In genomic region chr14:71358209-71358931, GRCh38 we compare ENCODE assay signal across 13 cellular contexts. TPM values are rescaled to one million over a fixed set of nuclear protein-coding genes. Genes with fewer than 3 reads are reported as not detected.
DNase-seq lines count a peak whose midpoint lies in the region; ATAC-seq and TF ChIP-seq lines count a peak whose summit lies in the region.
"Had no signal": no experiment of that assay in that cellular context is flagged by ENCODE, and none has a peak within 500 bp of the region (broad histone marks: within the 10 kb centered on the region; RNA-seq: fewer than 3 reads in every experiment).

No MANE protein-coding gene starts in this region.

- 66 to 100% methylated on average over 3 to 6 of the region's 6 CpGs for WGBS in transverse colon (ENCODE audit: low coverage in 1 of 2), 2 donors

- peaks cover 34 to 38% of the 10 kb centered on the region in 2 donors for H3K4me1 Mint-ChIP-seq in effector memory CD8-positive, alpha-beta T cell (ENCODE audit: low read depth in 2 of 2)

- H4K20me1 ChIP-seq in fibroblast of lung (ENCODE audit: control insufficient read depth, extremely low read depth, insufficient read depth, low read length) = no peaks in the 10 kb centered on the region

- H2AFZ ChIP-seq in fibroblast of lung (ENCODE audit: low read length) = no peak overlapping the region

- no peaks in the 10 kb centered on the region for H3K27me3 ChIP-seq in fibroblast of lung (ENCODE audit: control insufficient read depth, insufficient read depth, low read length)
- no peaks in the 10 kb centered on the region for H3K27me3 ChIP-seq in transverse colon
- H3K27me3 ChIP-seq: foreskin keratinocyte had no signal

- intact Hi-C loops in transverse colon (cut with DNase I; ENCODE audit: low total_unique reads) = no loop called here

- H3K9ac ChIP-seq in fibroblast of lung (ENCODE audit: insufficient read depth, low read length) = no peak overlapping the region

- peaks cover 9% of the 10 kb centered on the region for H3K79me2 ChIP-seq in fibroblast of lung (ENCODE audit: control insufficient read depth, insufficient read depth, low read length)

- in situ Hi-C loops in transverse colon (cut with MboI; ENCODE audit: low pct_ligation_motif_present in 1 of 4, low pct_unique_long_range_greater_than_20kb in 1 of 4, low sequenced_read_pairs in 3 of 4) = no loop called here

- H3K4me3 ChIP-seq in fibroblast of lung (replicated peaks in 1 of 4; ENCODE audit: control extremely low read depth in 1 of 4, insufficient read depth in 1 of 4, low read depth in 3 of 4, low read length in 4 of 4) = no peak overlapping the region
- H3K4me3 ChIP-seq in transverse colon = no peak overlapping the region

- TF ChIP-seq CTCF in fibroblast of lung (conservative IDR thresholded peaks at IDR 0.05 in 1 of 2, IDR thresholded peaks at IDR 0.05 in 1 of 2; ENCODE audit: low read depth in 1 of 2, low read length in 2 of 2) (no peak), transverse colon (IDR thresholded peaks at IDR 0.05) (no peak)

- DNase-seq in stimulated activated CD4-positive, alpha-beta T cell treated with anti-CD3 and anti-CD28 coated beads, Interleukin-15, amount 100 ng/mL, for 24 hours = peak; percentile 30
- DNase-seq in stimulated activated CD4-positive, alpha-beta T cell treated with anti-CD3 and anti-CD28 coated beads, Interleukin-4, amount 100 ng/mL, for 1 hour = no peak
- peak; percentile 54 to 61 for DNase-seq in fibroblast of lung (ENCODE audit: low read depth in 2 of 2)
- no peak for DNase-seq in transverse colon
- DNase-seq in effector memory CD8-positive, alpha-beta T cell = no peak
- DNase-seq in substantia nigra (lab: John Stamatoyannopoulos, UW) = no peak
- DNase-seq: AML-193, foreskin keratinocyte, NCI-H446, T-cell had no signal

- H3K4me1 ChIP-seq in fibroblast of lung (ENCODE audit: control insufficient read depth, extremely low read depth, insufficient read depth, low read length) (peaks cover 2% of the 10 kb centered on the region), transverse colon (peaks cover 0 to 24% (median 12%) of the 10 kb centered on the region in 4 donors)

- TF ChIP-seq POLR2A in transverse colon (IDR thresholded peaks at IDR 0.05) = no peak

- ATAC-seq in HG03460 (IDR thresholded peaks at IDR 0.05; ENCODE audit: unreplicated experiment) = peak; percentile 56
- ATAC-seq in effector memory CD8-positive, alpha-beta T cell (replicated peaks) = no peak
- ATAC-seq in SK-N-SH treated with all-trans-retinoic acid at 6 μM for 48 hours = no peak
- ATAC-seq: foreskin keratinocyte, Panc1, T-cell had no signal

- no peaks in the 10 kb centered on the region for H3K9me3 Mint-ChIP-seq in effector memory CD8-positive, alpha-beta T cell

- no peaks in the 10 kb centered on the region for H3K27me3 Mint-ChIP-seq in effector memory CD8-positive, alpha-beta T cell
- H3K27me3 Mint-ChIP-seq: T-cell had no signal

- no peak overlapping the region for H3K4me3 Mint-ChIP-seq in effector memory CD8-positive, alpha-beta T cell
- H3K4me3 Mint-ChIP-seq: T-cell had no signal

- H3K27ac Mint-ChIP-seq in effector memory CD8-positive, alpha-beta T cell = peak overlapping the region in 1 of 2 donors; percentile 41

- H3K27ac ChIP-seq in fibroblast of lung (ENCODE audit: insufficient read depth, low read length) (no peak overlapping the region), transverse colon (peak overlapping the region; percentile 43 to 77 (median 58)), substantia nigra (ENCODE audit: low read depth, low read length, poor library complexity, severe bottlenecking) (no peak overlapping the region)
- H3K27ac ChIP-seq: foreskin keratinocyte had no signal

- H3K36me3 ChIP-seq in fibroblast of lung (ENCODE audit: control insufficient read depth, insufficient read depth, low read length) (no peaks in the 10 kb centered on the region), transverse colon (no peaks in the 10 kb centered on the region)

- peaks cover 7% of the 10 kb centered on the region for H3K36me3 Mint-ChIP-seq in effector memory CD8-positive, alpha-beta T cell (ENCODE audit: insufficient read depth)

- H3K4me2 ChIP-seq in fibroblast of lung (ENCODE audit: extremely low read depth, insufficient read depth, low read length) = no peak overlapping the region

- H3K9me3 ChIP-seq in fibroblast of lung (ENCODE audit: control insufficient read depth, insufficient read depth, low read depth, low read length) (no peaks in the 10 kb centered on the region), transverse colon (no peaks in the 10 kb centered on the region)

- no peak for TF ChIP-seq EP300 in transverse colon (IDR thresholded peaks at IDR 0.05; ENCODE audit: low read depth)

TF ChIP-seq in SK-N-SH treated with all-trans-retinoic acid at 6 μM for 48 hours, 23 proteins besides CTCF, POLR2A, EP300 and RAD21:
- no peak for TF ChIP-seq CSDC2 (CRISPR knock-in tag; IDR thresholded peaks at IDR 0.05)
- TF ChIP-seq OSR1 (CRISPR knock-in tag; IDR thresholded peaks at IDR 0.05) = no peak
- TF ChIP-seq CSRNP3 (CRISPR knock-in tag; IDR thresholded peaks at IDR 0.05) = no peak

RNA-seq across cellular contexts. Expression of gene SIPA1L1, which starts 38.1 kb away (rescaled TPM):
- total RNA-seq in fibroblast of lung (27.2 and 72.5 TPM in 2 replicates), transverse colon (100 to 1,000 TPM in 1 of 4 donors, 10 to 100 TPM in 3; 46.4 to 181 (median 81.7) TPM)
- polyA plus RNA-seq in fibroblast of lung = 20.3 and 35.0 TPM in 2 replicates
- polyA plus RNA-seq in fibroblast of lung (2012) = 22.5 and 30.5 TPM in 2 replicates
- polyA minus RNA-seq in fibroblast of lung (ENCODE audit: low replicate concordance) = 31.5 and 56.7 TPM in 2 replicates

Comparison
In these comparisons a context has a peak if more than half of its experiments do, and no peak if none do; other contexts are left out.
1. DNase-seq: peak in stimulated activated CD4-positive, alpha-beta T cell treated with anti-CD3 and anti-CD28 coated beads, Interleukin-15, amount 100 ng/mL, for 24 hours (single experiment) and fibroblast of lung (2 of 2); none in stimulated activated CD4-positive, alpha-beta T cell treated with anti-CD3 and anti-CD28 coated beads, Interleukin-4, amount 100 ng/mL, for 1 hour (single experiment), transverse colon (single experiment), effector memory CD8-positive, alpha-beta T cell (0 of 3) and substantia nigra (0 of 49).
2. H3K27ac ChIP-seq: peak in transverse colon (4 of 4); none in fibroblast of lung (single experiment) and substantia nigra (single experiment).